30 cellular contexts compared by ENCODE assay signal in genomic region chr6:41608443-41609151, GRCh38. TPM values are rescaled to one million over a fixed set of nuclear protein-coding genes. Genes with fewer than 3 reads are reported as not detected.
"Had no signal": no experiment of that assay in that cellular context is flagged by ENCODE, and none has a peak within 500 bp of the region (broad histone marks: within the 10 kb centered on the region; RNA-seq: fewer than 3 reads in every experiment).

No MANE protein-coding gene starts in this region.

- H3K36me3 Mint-ChIP-seq: activated CD8-positive, alpha-beta memory T cell treated with anti-CD3 and anti-CD28 coated beads, Interleukin-2, amount 10 ng/mL, durations not matched to agents 7 days and 5 days had no signal

- H3K4me1 Mint-ChIP-seq: activated CD4-positive, alpha-beta T cell treated with anti-CD3 and anti-CD28 coated beads for 36 hours; activated CD8-positive, alpha-beta memory T cell treated with anti-CD3 and anti-CD28 coated beads, Interleukin-2, amount 10 ng/mL, durations not matched to agents 7 days and 5 days; mesothelial cell of epicardium had no signal

- H3K27me3 ChIP-seq: adrenal gland, body of pancreas, cardiac muscle cell, transverse colon had no signal

- H3K9me3 Mint-ChIP-seq: effector memory CD8-positive, alpha-beta T cell had no signal

- H3K36me3 ChIP-seq: adrenal gland, cardiac muscle cell, transverse colon had no signal

- H3K27ac Mint-ChIP-seq: activated CD4-positive, alpha-beta T cell treated with anti-CD3 and anti-CD28 coated beads for 36 hours; activated CD8-positive, alpha-beta memory T cell treated with anti-CD3 and anti-CD28 coated beads, Interleukin-2, amount 10 ng/mL, durations not matched to agents 7 days and 5 days; activated CD8-positive, alpha-beta T cell treated with anti-CD3 and anti-CD28 coated beads, Interleukin-2, amount 10 ng/mL, durations not matched to agents 7 days and 5 days; activated naive CD8-positive, alpha-beta T cell; activated T-helper 2 cell treated with anti-CD3 and anti-CD28 coated beads, Interferon-gamma antibody, Interleukin-2, Interleukin-4, amounts not matched to agents 10 μg/mL and 5 μg/mL and 100 μg/mL, durations not matched to agents 14 hours and 24 hours and 36 hours; effector memory CD8-positive, alpha-beta T cell; mesothelial cell of epicardium; nephron progenitor cell had no signal

- DNase-seq: activated CD4-positive, alpha-beta T cell treated with anti-CD3 and anti-CD28 coated beads for 36 hours; activated CD4-positive, CD25-positive, alpha-beta regulatory T cell; activated CD8-positive, alpha-beta memory T cell treated with anti-CD3 and anti-CD28 coated beads, Interleukin-2, amount 10 ng/mL, durations not matched to agents 7 days and 5 days; activated CD8-positive, alpha-beta T cell treated with anti-CD3 and anti-CD28 coated beads, Interleukin-2, amount 10 ng/mL, durations not matched to agents 7 days and 5 days; activated naive CD4-positive, alpha-beta T cell treated with Interleukin-2 at 50 U/mL for 16 hours; activated T-cell treated with anti-CD3 and anti-CD28 coated beads, Interleukin-2, amount 50 U/mL, for 48 hours; adrenal gland; body of pancreas; cortex of kidney; effector memory CD8-positive, alpha-beta T cell; foreskin fibroblast; hippocampal formation; immature natural killer cell; kidney; left colon; mammary epithelial cell; naive B cell; nephron progenitor cell; occipital lobe; right cardiac atrium; stimulated activated CD4-positive, alpha-beta T cell treated with anti-CD3 and anti-CD28 coated beads, Interleukin-15, amount 100 ng/mL, for 24 hours; stimulated activated CD4-positive, alpha-beta T cell treated with anti-CD3 and anti-CD28 coated beads, Interleukin-2, amount 100 ng/mL, for 24 hours; stimulated activated naive CD4-positive, alpha-beta T cell treated with Interleukin-2 at 50 U/mL for 16 hours; T-helper 2 cell; transverse colon had no signal

- ATAC-seq: activated CD4-positive, alpha-beta T cell treated with anti-CD3 and anti-CD28 coated beads for 36 hours; activated CD8-positive, alpha-beta memory T cell treated with anti-CD3 and anti-CD28 coated beads, Interleukin-2, amount 10 ng/mL, durations not matched to agents 7 days and 5 days; activated CD8-positive, alpha-beta T cell treated with anti-CD3 and anti-CD28 coated beads, Interleukin-2, amount 10 ng/mL, durations not matched to agents 7 days and 5 days; body of pancreas; effector memory CD8-positive, alpha-beta T cell; esophagus mucosa; left colon; right cardiac atrium had no signal

- H3K4me1 ChIP-seq: adrenal gland, body of pancreas, transverse colon had no signal

- H3K4me3 Mint-ChIP-seq: activated CD4-positive, alpha-beta T cell treated with anti-CD3 and anti-CD28 coated beads for 36 hours; activated CD8-positive, alpha-beta memory T cell treated with anti-CD3 and anti-CD28 coated beads, Interleukin-2, amount 10 ng/mL, durations not matched to agents 7 days and 5 days; activated CD8-positive, alpha-beta T cell treated with anti-CD3 and anti-CD28 coated beads, Interleukin-2, amount 10 ng/mL, durations not matched to agents 7 days and 5 days; activated naive CD8-positive, alpha-beta T cell; effector memory CD8-positive, alpha-beta T cell; immature natural killer cell; mesothelial cell of epicardium; nephron progenitor cell had no signal

- H3K27ac ChIP-seq: adrenal gland, body of pancreas, cardiac muscle cell, transverse colon had no signal

- H3K4me3 ChIP-seq: adrenal gland, body of pancreas, cardiac muscle cell, transverse colon had no signal

- H3K9me3 ChIP-seq: adrenal gland, body of pancreas, transverse colon had no signal

RNA-seq across cellular contexts. Expression of gene MDFI, which starts 29.7 kb away (rescaled TPM):
- total RNA-seq: activated CD4-positive, alpha-beta T cell treated with anti-CD3 and anti-CD28 coated beads for 36 hours; activated CD8-positive, alpha-beta memory T cell treated with anti-CD3 and anti-CD28 coated beads, Interleukin-2, amount 10 ng/mL, durations not matched to agents 7 days and 5 days; activated CD8-positive, alpha-beta T cell treated with anti-CD3 and anti-CD28 coated beads, Interleukin-2, amount 10 ng/mL, durations not matched to agents 7 days and 5 days; activated T-helper 2 cell treated with anti-CD3 and anti-CD28 coated beads, Interferon-gamma antibody, Interleukin-2, Interleukin-4, amounts not matched to agents 10 μg/mL and 5 μg/mL and 100 μg/mL, durations not matched to agents 14 hours and 24 hours and 36 hours had no signal
- polyA plus RNA-seq: immature natural killer cell had no signal
